In genomic region chr1:248824301-248824700, GRCh38 we compare ENCODE assay signal across 11 cellular contexts. TPM values are rescaled to one million over a fixed set of nuclear protein-coding genes. Genes with fewer than 3 reads are reported as not detected.
DNase-seq lines count a peak whose midpoint lies in the region; ATAC-seq, FAIRE-seq and TF ChIP-seq lines count a peak whose summit lies in the region.
"Had no signal": no experiment of that assay in that cellular context is flagged by ENCODE, and none has a peak within 500 bp of the region (broad histone marks: within the 10 kb centered on the region; RNA-seq: fewer than 3 reads in every experiment).

No MANE protein-coding gene starts in this region.

- H3K9ac ChIP-seq in HepG2 (ENCODE audit: insufficient read depth, low read depth, low read length), result peak overlapping the region; percentile 94; the same call in 1 of the 2 replicates
- peak overlapping the region; percentile 99 for H3K9ac ChIP-seq in astrocyte (ENCODE audit: low read length)
- no peak overlapping the region for H3K9ac ChIP-seq in muscle layer of colon (ENCODE audit: low read length)

- H3K36me3 Mint-ChIP-seq in astrocyte (ENCODE audit: low read depth, unreplicated experiment), result peaks cover 15% of the 10 kb centered on the region

- TF ChIP-seq CTCF in HepG2 (CRISPR knock-in tag; IDR thresholded peaks at IDR 0.05) (no peak), right lobe of liver (IDR thresholded peaks at IDR 0.05) (no peak), astrocyte (IDR thresholded peaks at IDR 0.05; ENCODE audit: insufficient read depth, low read depth, low read length) (no peak), upper lobe of right lung (IDR thresholded peaks at IDR 0.05) (no peak)

- H3K79me2 ChIP-seq in HepG2 (ENCODE audit: insufficient read depth, low read length) (peaks cover 43% of the 10 kb centered on the region), astrocyte (ENCODE audit: insufficient read depth, low read length) (peaks cover 61% of the 10 kb centered on the region)

- H3K27me3 Mint-ChIP-seq in astrocyte (ENCODE audit: low read depth, unreplicated experiment), result no peaks in the 10 kb centered on the region

- TF ChIP-seq RAD21 in HepG2 (CRISPR knock-in tag; IDR thresholded peaks at IDR 0.05), result no peak

- H3K4me3 ChIP-seq in HepG2 (replicated peaks in 1 of 3; ENCODE audit: insufficient read depth in 1 of 3, low read depth in 2 of 3, low read length in 3 of 3) (peak overlapping the region; percentile 71 to 92 (median 81); a peak in 4 of 6 replicates), right lobe of liver (no peak overlapping the region), astrocyte (ENCODE audit: insufficient read depth, low read depth, low read length) (peak overlapping the region; percentile 82), muscle layer of colon (ENCODE audit: low read depth in 1 of 2, low read length in 2 of 2) (peak overlapping the region; percentile 92 to 97), upper lobe of right lung (peak overlapping the region; percentile 9), small intestine (ENCODE audit: low read depth in 1 of 2, low read length in 2 of 2) (peak overlapping the region in 1 of 2 donors; percentile 77)

- H3K9me3 Mint-ChIP-seq in astrocyte (ENCODE audit: unreplicated experiment), result no peaks in the 10 kb centered on the region

- ATAC-seq in HepG2, result no peak
- ATAC-seq in right lobe of liver, result no peak
- ATAC-seq in upper lobe of right lung, result no peak

- POLR2A ChIA-PET in HepG2 (lab: Yijun Ruan, JAX), result interaction anchor here (1.4 to 5.6 kb wide), 2 partner anchors 14 to 35 kb away, joined by 3 to 108 read pairs; partner anchors contain the start of genes ZNF672 and ZNF692

- DNase-seq in HepG2 (ENCODE audit: low spot score), result no peak
- no peak for DNase-seq in right lobe of liver
- DNase-seq in astrocyte (ENCODE audit: low read depth), result no peak
- no peak for DNase-seq in upper lobe of right lung
- no peak for DNase-seq in small intestine
- no peak for DNase-seq in H4 (ENCODE audit: low spot score)
- no peak for DNase-seq in SW480 (ENCODE audit: low spot score)
- DNase-seq: DMS53; NCI-H69; stimulated activated CD4-positive, alpha-beta T cell treated with anti-CD3 and anti-CD28 coated beads, Interleukin-15, amount 100 ng/mL, for 24 hours had no signal

- H3K4me1 ChIP-seq in HepG2 (ENCODE audit: insufficient read depth, low read length) (peaks cover 78% of the 10 kb centered on the region), right lobe of liver (peaks cover 0 to 33% (median 12%) of the 10 kb centered on the region in 4 donors), astrocyte (ENCODE audit: insufficient read depth, low read length) (peaks cover 56% of the 10 kb centered on the region), muscle layer of colon (ENCODE audit: insufficient read depth, low read length) (peaks cover 51% of the 10 kb centered on the region), upper lobe of right lung (peaks cover 54% of the 10 kb centered on the region), small intestine (ENCODE audit: control insufficient read depth in 2 of 2, insufficient read depth in 1 of 2, low read depth in 1 of 2, low read length in 1 of 2) (peaks cover 10 to 14% of the 10 kb centered on the region in 2 donors)

- no peaks in the 10 kb centered on the region for H4K20me1 ChIP-seq in HepG2 (ENCODE audit: insufficient read depth, low read length)
- peaks cover 10% of the 10 kb centered on the region for H4K20me1 ChIP-seq in astrocyte (ENCODE audit: insufficient read depth, low read length)

- intact Hi-C loops in HepG2 (cut with micrococcal nuclease; ENCODE audit: unreplicated experiment) (loop anchor here (2.0 kb wide), 1 partner anchor 48 kb away; no protein-coding TSS in a partner anchor), right lobe of liver (cut with DNase I) (no loop called here), upper lobe of right lung (cut with DNase I) (no loop called here)

- H3K4me2 ChIP-seq in HepG2 (ENCODE audit: low read depth, low read length) (peak overlapping the region; percentile 96), astrocyte (ENCODE audit: low read length) (peak overlapping the region; percentile 90)

- H3K27me3 ChIP-seq in HepG2 (ENCODE audit: control insufficient read depth in 1 of 2, insufficient read depth in 2 of 2, low read length in 2 of 2), result no peaks in the 10 kb centered on the region; a peak in 1 of 5 replicates
- H3K27me3 ChIP-seq in right lobe of liver, result no peaks in the 10 kb centered on the region
- H3K27me3 ChIP-seq in astrocyte (ENCODE audit: insufficient read depth, low read length), result no peaks in the 10 kb centered on the region
- H3K27me3 ChIP-seq in muscle layer of colon (ENCODE audit: control insufficient read depth in 1 of 2, insufficient read depth in 2 of 2, low read length in 2 of 2), result no peaks in the 10 kb centered on the region
- no peaks in the 10 kb centered on the region for H3K27me3 ChIP-seq in upper lobe of right lung
- H3K27me3 ChIP-seq in small intestine (ENCODE audit: control insufficient read depth in 2 of 2, insufficient read depth in 2 of 2, low read length in 2 of 2), result no peaks in the 10 kb centered on the region

- peaks cover 51% of the 10 kb centered on the region for H3K4me1 Mint-ChIP-seq in astrocyte (ENCODE audit: low read depth, unreplicated experiment)

- H2AFZ ChIP-seq in HepG2 (ENCODE audit: low read length) (no peak overlapping the region), astrocyte (ENCODE audit: low read depth, low read length) (no peak overlapping the region)

- H3K27ac Mint-ChIP-seq in astrocyte (ENCODE audit: unreplicated experiment), result peak overlapping the region; percentile 86

- FAIRE-seq in HepG2 (lab: Jason Lieb, UNC) (no peak), astrocyte (lab: Jason Lieb, UNC) (no peak), small intestine (lab: Jason Lieb, UNC) (no peak)

- H3K27ac ChIP-seq in HepG2 (ENCODE audit: extremely low read length, insufficient read depth, low read length) (no peak overlapping the region), right lobe of liver (no peak overlapping the region), astrocyte (ENCODE audit: low read depth, low read length) (peak overlapping the region; percentile 99), muscle layer of colon (ENCODE audit: low read depth, low read length) (no peak overlapping the region), upper lobe of right lung (no peak overlapping the region), small intestine (ENCODE audit: low read depth in 1 of 2, low read length in 1 of 2) (no peak overlapping the region)

- CTCF ChIA-PET in HepG2 (lab: Yijun Ruan, JAX; ENCODE audit: low intra/inter-chr PET ratio, low total read pairs), result no interaction called here

- WGBS in HepG2 (ENCODE audit: low lambda C conversion rate), result 100% methylated on average over 1 of the region's 1 CpG
- 100% methylated on average over 1 of the region's 1 CpG for WGBS in right lobe of liver (ENCODE audit: insufficient coverage, low coverage, low lambda C conversion rate, missing lambda C conversion rate)
- WGBS in small intestine, 3 donors, result 95 to 100% (median 100%) methylated on average over 1 of the region's 1 CpG

- H3K9me3 ChIP-seq in HepG2 (ENCODE audit: low read length), result no peaks in the 10 kb centered on the region
- H3K9me3 ChIP-seq in right lobe of liver, result no peaks in the 10 kb centered on the region
- no peaks in the 10 kb centered on the region for H3K9me3 ChIP-seq in astrocyte (ENCODE audit: insufficient read depth, low read depth, low read length)
- no peaks in the 10 kb centered on the region for H3K9me3 ChIP-seq in muscle layer of colon (ENCODE audit: low read length)
- H3K9me3 ChIP-seq in upper lobe of right lung, result no peaks in the 10 kb centered on the region
- no peaks in the 10 kb centered on the region for H3K9me3 ChIP-seq in small intestine (ENCODE audit: control insufficient read depth, low read depth)

- TF ChIP-seq EP300 in HepG2 (IDR thresholded peaks at IDR 0.05; ENCODE audit: low read depth in 2 of 2, low read length in 2 of 2), result no peak
- TF ChIP-seq EP300 in HepG2 (CRISPR knock-in tag; IDR thresholded peaks at IDR 0.05; ENCODE audit: borderline replicate concordance), result no peak

- H3K36me3 ChIP-seq in HepG2 (replicated peaks in 1 of 2; ENCODE audit: control insufficient read depth in 1 of 2, insufficient read depth in 2 of 2, low read length in 2 of 2) (peaks cover 3 to 29% of the 10 kb centered on the region in 2 experiments), right lobe of liver (peaks cover 0 to 4% (median 0%) of the 10 kb centered on the region in 4 donors), astrocyte (ENCODE audit: insufficient read depth, low read length) (peaks cover 18% of the 10 kb centered on the region), muscle layer of colon (ENCODE audit: insufficient read depth, low read length) (peaks cover 23% of the 10 kb centered on the region), upper lobe of right lung (peaks cover 19% of the 10 kb centered on the region), small intestine (ENCODE audit: control insufficient read depth in 2 of 2, insufficient read depth in 2 of 2, low read length in 2 of 2) (peaks cover 0 to 6% of the 10 kb centered on the region in 2 donors)

- BruUV-seq in HepG2 (replicated peaks; lab: Mats Ljungman, UMichigan), result no TSS peak

- TF ChIP-seq POLR2A in HepG2 (IDR thresholded peaks at IDR 0.05; ENCODE audit: insufficient read depth in 1 of 2, low read depth in 2 of 2, low read length in 2 of 2) (no peak), right lobe of liver (IDR thresholded peaks at IDR 0.05) (no peak)

- peak overlapping the region; percentile 90 for H3K4me3 Mint-ChIP-seq in astrocyte (ENCODE audit: unreplicated experiment)

- in situ Hi-C loops in HepG2 (cut with HindIII; ENCODE audit: extremely low pct_ligation_motif_present, low pct_unique_long_range_greater_than_20kb), result no loop called here

RNA-seq across cellular contexts. Expression of gene SH3BP5L, which starts 1.4 kb away (rescaled TPM):
- 10.2 and 14.9 TPM in 2 replicates for total RNA-seq in HepG2 (2016; rRNA removed; fragmentation: Illumina TruSeq; extraction: Trizol)
- total RNA-seq in HepG2 (2016; cell fraction: cytosol; rRNA removed; fragmentation: Illumina TruSeq; extraction: Trizol; ENCODE audit: low read depth), result 2.1 and 2.4 TPM in 2 replicates
- 10.1 and 14.6 TPM in 2 replicates for total RNA-seq in HepG2 (2016; cell fraction: insoluble cytoplasmic fraction; rRNA removed; fragmentation: Illumina TruSeq; extraction: Trizol)
- total RNA-seq in HepG2 (2016; cell fraction: membrane; rRNA removed; fragmentation: Illumina TruSeq; extraction: Trizol), result 6.4 and 6.5 TPM in 2 replicates
- 11.2 and 11.7 TPM in 2 replicates for total RNA-seq in HepG2 (2016; cell fraction: nucleus; rRNA removed; fragmentation: Illumina TruSeq; extraction: Trizol)
- 10.3 and 12.3 TPM in 2 replicates for polyA plus RNA-seq in HepG2 (2011; rRNA removed)
- polyA plus RNA-seq in HepG2 (2011; cell fraction: cytosol; rRNA removed), result 9.8 and 12.1 TPM in 2 replicates
- 27.6 and 28.0 TPM in 2 replicates for polyA plus RNA-seq in HepG2 (2011; cell fraction: nucleus; rRNA removed)
- polyA plus RNA-seq in HepG2 (2012), result 6.7 and 9.1 TPM in 2 replicates
- polyA plus RNA-seq in HepG2 (2016; cell fraction: cytosol; fragmentation: Illumina TruSeq; extraction: Trizol; ENCODE audit: low read depth), result 1.3 and 1.8 TPM in 2 replicates
- polyA plus RNA-seq in HepG2 (2016; cell fraction: insoluble cytoplasmic fraction; fragmentation: Illumina TruSeq; extraction: Trizol; ENCODE audit: low read depth), result 7.7 and 9.1 TPM in 2 replicates
- 3.6 and 3.7 TPM in 2 replicates for polyA plus RNA-seq in HepG2 (2016; cell fraction: membrane; fragmentation: Illumina TruSeq; extraction: Trizol; ENCODE audit: low read depth)
- 14.2 and 14.7 TPM in 2 replicates for polyA plus RNA-seq in HepG2 (2016; cell fraction: nucleus; fragmentation: Illumina TruSeq; extraction: Trizol; ENCODE audit: insufficient read depth, low read depth)
- polyA minus RNA-seq in HepG2 (2011; rRNA and poly(A)+ RNA removed; ENCODE audit: low replicate concordance), result 18.7 and 35.4 TPM in 2 replicates
- polyA minus RNA-seq in HepG2 (2011; cell fraction: cytosol; rRNA and poly(A)+ RNA removed), result 4.0 and 5.7 TPM in 2 replicates
- polyA minus RNA-seq in HepG2 (2011; cell fraction: nucleus; rRNA and poly(A)+ RNA removed), result 19.3 and 23.9 TPM in 2 replicates
- 10 to 100 TPM in 5 of 6 experiments, 1 to 10 TPM in 1; 9.8 to 13.1 (median 12.4) TPM for total RNA-seq in right lobe of liver
- total RNA-seq in astrocyte, result 34.9 and 37.7 TPM in 2 replicates
- total RNA-seq in upper lobe of right lung, result 21.3 TPM
- polyA plus RNA-seq in small intestine, result 10 to 100 TPM; 19.1 to 38.0 (median 27.3) TPM
- total RNA-seq in H4 (2014; rRNA removed; shearing (Covaris generic)), result 9.1 and 10.0 TPM in 2 replicates

RNA-seq across cellular contexts. Expression of gene ZNF672, which starts 13.7 kb away (rescaled TPM):
- total RNA-seq in HepG2 (2016; rRNA removed; fragmentation: Illumina TruSeq; extraction: Trizol) (16.8 and 17.2 TPM in 2 replicates), right lobe of liver (10 to 100 TPM; 16.9 to 24.3 (median 19.4) TPM), astrocyte (16.2 and 20.6 TPM in 2 replicates), upper lobe of right lung (38.1 TPM)
- 3.1 and 4.0 TPM in 2 replicates for total RNA-seq in HepG2 (2016; cell fraction: cytosol; rRNA removed; fragmentation: Illumina TruSeq; extraction: Trizol; ENCODE audit: low read depth)
- total RNA-seq in HepG2 (2016; cell fraction: insoluble cytoplasmic fraction; rRNA removed; fragmentation: Illumina TruSeq; extraction: Trizol), result 14.8 and 16.9 TPM in 2 replicates
- 10.2 and 12.7 TPM in 2 replicates for total RNA-seq in HepG2 (2016; cell fraction: membrane; rRNA removed; fragmentation: Illumina TruSeq; extraction: Trizol)
- total RNA-seq in HepG2 (2016; cell fraction: nucleus; rRNA removed; fragmentation: Illumina TruSeq; extraction: Trizol), result 9.1 and 12.7 TPM in 2 replicates
- polyA plus RNA-seq in HepG2 (2011; rRNA removed) (22.9 and 25.1 TPM in 2 replicates), small intestine (10 to 100 TPM; 17.2 to 25.7 (median 20.8) TPM)
- 24.3 and 29.1 TPM in 2 replicates for polyA plus RNA-seq in HepG2 (2011; cell fraction: cytosol; rRNA removed)
- polyA plus RNA-seq in HepG2 (2011; cell fraction: nucleus; rRNA removed), result 35.0 and 36.6 TPM in 2 replicates
- polyA plus RNA-seq in HepG2 (2012), result 9.7 and 13.0 TPM in 2 replicates
- 1.9 and 2.9 TPM in 2 replicates for polyA plus RNA-seq in HepG2 (2016; cell fraction: cytosol; fragmentation: Illumina TruSeq; extraction: Trizol; ENCODE audit: low read depth)
- 14.5 TPM in 2 replicates for polyA plus RNA-seq in HepG2 (2016; cell fraction: insoluble cytoplasmic fraction; fragmentation: Illumina TruSeq; extraction: Trizol; ENCODE audit: low read depth)
- polyA plus RNA-seq in HepG2 (2016; cell fraction: membrane; fragmentation: Illumina TruSeq; extraction: Trizol; ENCODE audit: low read depth), result 6.4 and 6.5 TPM in 2 replicates
- polyA plus RNA-seq in HepG2 (2016; cell fraction: nucleus; fragmentation: Illumina TruSeq; extraction: Trizol; ENCODE audit: insufficient read depth, low read depth), result 14.3 and 15.1 TPM in 2 replicates
- 49.0 and 55.7 TPM in 2 replicates for polyA minus RNA-seq in HepG2 (2011; rRNA and poly(A)+ RNA removed; ENCODE audit: low replicate concordance)
- polyA minus RNA-seq in HepG2 (2011; cell fraction: cytosol; rRNA and poly(A)+ RNA removed), result 15.0 and 15.7 TPM in 2 replicates
- 22.0 and 24.1 TPM in 2 replicates for polyA minus RNA-seq in HepG2 (2011; cell fraction: nucleus; rRNA and poly(A)+ RNA removed)
- 14.4 and 14.7 TPM in 2 replicates for total RNA-seq in H4 (2014; rRNA removed; shearing (Covaris generic))

RNA-seq across cellular contexts. Expression of gene ZNF692, which starts 34.6 kb away (rescaled TPM):
- total RNA-seq in HepG2 (2016; rRNA removed; fragmentation: Illumina TruSeq; extraction: Trizol), result 6.2 and 27.3 TPM in 2 replicates
- 6.1 and 6.8 TPM in 2 replicates for total RNA-seq in HepG2 (2016; cell fraction: cytosol; rRNA removed; fragmentation: Illumina TruSeq; extraction: Trizol; ENCODE audit: low read depth)
- 6.3 and 26.1 TPM in 2 replicates for total RNA-seq in HepG2 (2016; cell fraction: insoluble cytoplasmic fraction; rRNA removed; fragmentation: Illumina TruSeq; extraction: Trizol)
- total RNA-seq in HepG2 (2016; cell fraction: membrane; rRNA removed; fragmentation: Illumina TruSeq; extraction: Trizol), result 6.5 and 7.6 TPM in 2 replicates
- 39.9 and 46.9 TPM in 2 replicates for total RNA-seq in HepG2 (2016; cell fraction: nucleus; rRNA removed; fragmentation: Illumina TruSeq; extraction: Trizol)
- polyA plus RNA-seq in HepG2 (2011; rRNA removed), result 45.8 and 56.0 TPM in 2 replicates
- 11.1 and 18.9 TPM in 2 replicates for polyA plus RNA-seq in HepG2 (2011; cell fraction: cytosol; rRNA removed)
- 493 and 513 TPM in 2 replicates for polyA plus RNA-seq in HepG2 (2011; cell fraction: nucleus; rRNA removed)
- 24.8 and 36.0 TPM in 2 replicates for polyA plus RNA-seq in HepG2 (2012)
- 4.2 and 5.0 TPM in 2 replicates for polyA plus RNA-seq in HepG2 (2016; cell fraction: cytosol; fragmentation: Illumina TruSeq; extraction: Trizol; ENCODE audit: low read depth)
- 6.8 and 9.0 TPM in 2 replicates for polyA plus RNA-seq in HepG2 (2016; cell fraction: insoluble cytoplasmic fraction; fragmentation: Illumina TruSeq; extraction: Trizol; ENCODE audit: low read depth)
- polyA plus RNA-seq in HepG2 (2016; cell fraction: membrane; fragmentation: Illumina TruSeq; extraction: Trizol; ENCODE audit: low read depth), result 6.7 and 6.9 TPM in 2 replicates
- 133 and 150 TPM in 2 replicates for polyA plus RNA-seq in HepG2 (2016; cell fraction: nucleus; fragmentation: Illumina TruSeq; extraction: Trizol; ENCODE audit: insufficient read depth, low read depth)
- 15.3 and 41.9 TPM in 2 replicates for polyA minus RNA-seq in HepG2 (2011; rRNA and poly(A)+ RNA removed; ENCODE audit: low replicate concordance)
- 3.1 and 3.3 TPM in 2 replicates for polyA minus RNA-seq in HepG2 (2011; cell fraction: cytosol; rRNA and poly(A)+ RNA removed)
- 33.8 and 34.6 TPM in 2 replicates for polyA minus RNA-seq in HepG2 (2011; cell fraction: nucleus; rRNA and poly(A)+ RNA removed)
- 10 to 100 TPM; 12.2 to 18.3 (median 16.7) TPM for total RNA-seq in right lobe of liver
- 39.0 and 41.4 TPM in 2 replicates for total RNA-seq in astrocyte
- total RNA-seq in upper lobe of right lung, result 38.1 TPM
- polyA plus RNA-seq in small intestine, result 100 to 1,000 TPM in 1 of 3 donors, 10 to 100 TPM in 2; 42.2 to 124 (median 94.0) TPM
- 5.2 and 5.3 TPM in 2 replicates for total RNA-seq in H4 (2014; rRNA removed; shearing (Covaris generic))

Comparison
In these comparisons a context has a peak if more than half of its experiments do, and no peak if none do; other contexts are left out.
1. H3K4me3 ChIP-seq: peak in HepG2 (3 of 3), astrocyte (single experiment), muscle layer of colon (2 of 2) and upper lobe of right lung (single experiment); none in right lobe of liver (0 of 3).